In the genomic region with DNA sequence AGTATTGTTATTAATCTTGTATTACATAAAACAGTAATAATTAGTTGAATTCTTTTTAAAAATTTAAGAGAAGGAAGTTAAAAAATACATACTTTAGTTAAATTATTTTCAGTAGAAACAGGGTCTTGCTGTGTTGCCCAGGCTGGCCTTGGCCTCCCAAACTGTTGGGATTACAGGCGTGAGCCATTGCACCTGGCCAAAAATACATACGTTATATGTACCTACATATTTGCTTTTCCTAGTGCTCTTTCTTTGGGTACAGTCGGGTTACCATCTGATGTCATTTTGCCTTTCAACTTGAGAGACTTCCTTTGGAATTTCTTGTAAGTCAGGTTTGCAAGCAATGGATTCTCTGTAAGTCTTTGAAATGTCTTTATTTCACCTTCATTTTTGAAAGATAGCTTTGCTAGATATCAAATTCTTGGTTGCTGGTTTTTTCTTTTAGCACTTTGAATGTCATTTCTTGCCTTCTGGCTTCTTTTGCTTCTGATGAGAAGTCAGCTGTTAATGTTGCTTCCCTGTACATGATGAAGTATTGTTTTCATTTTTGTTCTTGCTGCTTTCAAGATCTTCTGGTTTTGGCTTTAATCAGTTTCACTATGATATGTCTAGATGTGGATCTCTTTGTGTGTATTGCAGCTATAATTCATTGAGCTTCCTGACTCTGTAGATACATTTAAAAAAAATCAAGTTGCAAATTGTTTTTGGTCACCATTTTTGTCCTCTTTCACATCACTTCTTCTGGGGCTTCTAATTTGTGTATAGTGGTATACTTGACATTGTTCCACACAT, we compare ENCODE assay signal across 1 cellular context.
A peak's percentile ranks its signal among the peaks of the same experiment; 100 is the strongest.
TF ChIP-seq lines count a peak whose summit lies in the region.

No MANE protein-coding gene starts in this region.

TF ChIP-seq in GM12878, 131 proteins besides CTCF, POLR2A, EP300 and RAD21 (continued from another document and continues in another):
- TF ChIP-seq, protein P1, sequence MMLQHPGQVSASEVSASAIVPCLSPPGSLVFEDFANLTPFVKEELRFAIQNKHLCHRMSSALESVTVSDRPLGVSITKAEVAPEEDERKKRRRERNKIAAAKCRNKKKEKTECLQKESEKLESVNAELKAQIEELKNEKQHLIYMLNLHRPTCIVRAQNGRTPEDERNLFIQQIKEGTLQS (IDR thresholded peaks at IDR 0.05; ENCODE audit: borderline replicate concordance, extremely low read depth, low read depth, low read length), result no peak
- TF ChIP-seq TBL1XR1 (IDR thresholded peaks at IDR 0.05; ENCODE audit: low read depth, low read length), result no peak
- TF ChIP-seq, protein P2, sequence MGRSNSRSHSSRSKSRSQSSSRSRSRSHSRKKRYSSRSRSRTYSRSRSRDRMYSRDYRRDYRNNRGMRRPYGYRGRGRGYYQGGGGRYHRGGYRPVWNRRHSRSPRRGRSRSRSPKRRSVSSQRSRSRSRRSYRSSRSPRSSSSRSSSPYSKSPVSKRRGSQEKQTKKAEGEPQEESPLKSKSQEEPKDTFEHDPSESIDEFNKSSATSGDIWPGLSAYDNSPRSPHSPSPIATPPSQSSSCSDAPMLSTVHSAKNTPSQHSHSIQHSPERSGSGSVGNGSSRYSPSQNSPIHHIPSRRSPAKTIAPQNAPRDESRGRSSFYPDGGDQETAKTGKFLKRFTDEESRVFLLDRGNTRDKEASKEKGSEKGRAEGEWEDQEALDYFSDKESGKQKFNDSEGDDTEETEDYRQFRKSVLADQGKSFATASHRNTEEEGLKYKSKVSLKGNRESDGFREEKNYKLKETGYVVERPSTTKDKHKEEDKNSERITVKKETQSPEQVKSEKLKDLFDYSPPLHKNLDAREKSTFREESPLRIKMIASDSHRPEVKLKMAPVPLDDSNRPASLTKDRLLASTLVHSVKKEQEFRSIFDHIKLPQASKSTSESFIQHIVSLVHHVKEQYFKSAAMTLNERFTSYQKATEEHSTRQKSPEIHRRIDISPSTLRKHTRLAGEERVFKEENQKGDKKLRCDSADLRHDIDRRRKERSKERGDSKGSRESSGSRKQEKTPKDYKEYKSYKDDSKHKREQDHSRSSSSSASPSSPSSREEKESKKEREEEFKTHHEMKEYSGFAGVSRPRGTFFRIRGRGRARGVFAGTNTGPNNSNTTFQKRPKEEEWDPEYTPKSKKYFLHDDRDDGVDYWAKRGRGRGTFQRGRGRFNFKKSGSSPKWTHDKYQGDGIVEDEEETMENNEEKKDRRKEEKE (IDR thresholded peaks at IDR 0.05), result no peak
- TF ChIP-seq, protein P3, sequence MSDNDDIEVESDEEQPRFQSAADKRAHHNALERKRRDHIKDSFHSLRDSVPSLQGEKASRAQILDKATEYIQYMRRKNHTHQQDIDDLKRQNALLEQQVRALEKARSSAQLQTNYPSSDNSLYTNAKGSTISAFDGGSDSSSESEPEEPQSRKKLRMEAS (IDR thresholded peaks at IDR 0.05; ENCODE audit: low read depth, low read length), result no peak
- TF ChIP-seq, protein P4, sequence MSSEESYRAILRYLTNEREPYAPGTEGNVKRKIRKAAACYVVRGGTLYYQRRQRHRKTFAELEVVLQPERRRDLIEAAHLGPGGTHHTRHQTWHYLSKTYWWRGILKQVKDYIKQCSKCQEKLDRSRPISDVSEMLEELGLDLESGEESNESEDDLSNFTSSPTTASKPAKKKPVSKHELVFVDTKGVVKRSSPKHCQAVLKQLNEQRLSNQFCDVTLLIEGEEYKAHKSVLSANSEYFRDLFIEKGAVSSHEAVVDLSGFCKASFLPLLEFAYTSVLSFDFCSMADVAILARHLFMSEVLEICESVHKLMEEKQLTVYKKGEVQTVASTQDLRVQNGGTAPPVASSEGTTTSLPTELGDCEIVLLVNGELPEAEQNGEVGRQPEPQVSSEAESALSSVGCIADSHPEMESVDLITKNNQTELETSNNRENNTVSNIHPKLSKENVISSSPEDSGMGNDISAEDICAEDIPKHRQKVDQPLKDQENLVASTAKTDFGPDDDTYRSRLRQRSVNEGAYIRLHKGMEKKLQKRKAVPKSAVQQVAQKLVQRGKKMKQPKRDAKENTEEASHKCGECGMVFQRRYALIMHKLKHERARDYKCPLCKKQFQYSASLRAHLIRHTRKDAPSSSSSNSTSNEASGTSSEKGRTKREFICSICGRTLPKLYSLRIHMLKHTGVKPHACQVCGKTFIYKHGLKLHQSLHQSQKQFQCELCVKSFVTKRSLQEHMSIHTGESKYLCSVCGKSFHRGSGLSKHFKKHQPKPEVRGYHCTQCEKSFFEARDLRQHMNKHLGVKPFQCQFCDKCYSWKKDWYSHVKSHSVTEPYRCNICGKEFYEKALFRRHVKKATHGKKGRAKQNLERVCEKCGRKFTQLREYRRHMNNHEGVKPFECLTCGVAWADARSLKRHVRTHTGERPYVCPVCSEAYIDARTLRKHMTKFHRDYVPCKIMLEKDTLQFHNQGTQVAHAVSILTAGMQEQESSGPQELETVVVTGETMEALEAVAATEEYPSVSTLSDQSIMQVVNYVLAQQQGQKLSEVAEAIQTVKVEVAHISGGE (CRISPR knock-in tag; IDR thresholded peaks at IDR 0.05), result no peak
- TF ChIP-seq SREBF2 (IDR thresholded peaks at IDR 0.05; ENCODE audit: low read length), result no peak
- no peak for TF ChIP-seq NRF1 (conservative IDR thresholded peaks at IDR 0.05; ENCODE audit: low read depth, low read length)
- 0 out of 2 replicates have a peak, but pooled peaks have one; percentile 9 for TF ChIP-seq CREM (IDR thresholded peaks at IDR 0.05; ENCODE audit: low read depth)
- no peak for TF ChIP-seq CHD1 (IDR thresholded peaks at IDR 0.05; ENCODE audit: low read depth, low read length)
- no peak for TF ChIP-seq HCFC1 (IDR thresholded peaks at IDR 0.05; ENCODE audit: low read length)
- TF ChIP-seq, protein P5, sequence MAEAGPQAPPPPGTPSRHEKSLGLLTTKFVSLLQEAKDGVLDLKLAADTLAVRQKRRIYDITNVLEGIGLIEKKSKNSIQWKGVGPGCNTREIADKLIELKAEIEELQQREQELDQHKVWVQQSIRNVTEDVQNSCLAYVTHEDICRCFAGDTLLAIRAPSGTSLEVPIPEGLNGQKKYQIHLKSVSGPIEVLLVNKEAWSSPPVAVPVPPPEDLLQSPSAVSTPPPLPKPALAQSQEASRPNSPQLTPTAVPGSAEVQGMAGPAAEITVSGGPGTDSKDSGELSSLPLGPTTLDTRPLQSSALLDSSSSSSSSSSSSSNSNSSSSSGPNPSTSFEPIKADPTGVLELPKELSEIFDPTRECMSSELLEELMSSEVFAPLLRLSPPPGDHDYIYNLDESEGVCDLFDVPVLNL (IDR thresholded peaks at IDR 0.05; ENCODE audit: low read depth, low read length), result no peak
- no peak for TF ChIP-seq POLR2AphosphoS2 (IDR thresholded peaks at IDR 0.05; ENCODE audit: low read depth, low read length)
- no peak for TF ChIP-seq SMAD1 (IDR thresholded peaks at IDR 0.05; ENCODE audit: low read depth, partially characterized antibody)
- no peak; the same call in 1 of the 2 replicates for TF ChIP-seq SMC3 (IDR thresholded peaks at IDR 0.05; ENCODE audit: borderline replicate concordance, low read length)
- TF ChIP-seq, protein P6, sequence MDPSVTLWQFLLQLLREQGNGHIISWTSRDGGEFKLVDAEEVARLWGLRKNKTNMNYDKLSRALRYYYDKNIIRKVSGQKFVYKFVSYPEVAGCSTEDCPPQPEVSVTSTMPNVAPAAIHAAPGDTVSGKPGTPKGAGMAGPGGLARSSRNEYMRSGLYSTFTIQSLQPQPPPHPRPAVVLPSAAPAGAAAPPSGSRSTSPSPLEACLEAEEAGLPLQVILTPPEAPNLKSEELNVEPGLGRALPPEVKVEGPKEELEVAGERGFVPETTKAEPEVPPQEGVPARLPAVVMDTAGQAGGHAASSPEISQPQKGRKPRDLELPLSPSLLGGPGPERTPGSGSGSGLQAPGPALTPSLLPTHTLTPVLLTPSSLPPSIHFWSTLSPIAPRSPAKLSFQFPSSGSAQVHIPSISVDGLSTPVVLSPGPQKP (IDR thresholded peaks at IDR 0.05; ENCODE audit: low read depth, low read length), result no peak
- peak; percentile 35; the same call in 1 of the 2 replicates for TF ChIP-seq ZNF384 (IDR thresholded peaks at IDR 0.05; ENCODE audit: borderline replicate concordance, low read depth, low read length)
- no peak for TF ChIP-seq HDAC2 (IDR thresholded peaks at IDR 0.05)
- TF ChIP-seq, protein P7, sequence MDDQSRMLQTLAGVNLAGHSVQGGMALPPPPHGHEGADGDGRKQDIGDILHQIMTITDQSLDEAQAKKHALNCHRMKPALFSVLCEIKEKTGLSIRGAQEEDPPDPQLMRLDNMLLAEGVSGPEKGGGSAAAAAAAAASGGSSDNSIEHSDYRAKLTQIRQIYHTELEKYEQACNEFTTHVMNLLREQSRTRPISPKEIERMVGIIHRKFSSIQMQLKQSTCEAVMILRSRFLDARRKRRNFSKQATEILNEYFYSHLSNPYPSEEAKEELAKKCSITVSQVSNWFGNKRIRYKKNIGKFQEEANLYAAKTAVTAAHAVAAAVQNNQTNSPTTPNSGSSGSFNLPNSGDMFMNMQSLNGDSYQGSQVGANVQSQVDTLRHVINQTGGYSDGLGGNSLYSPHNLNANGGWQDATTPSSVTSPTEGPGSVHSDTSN (IDR thresholded peaks at IDR 0.05; ENCODE audit: insufficient replicate concordance, low read depth, low read length), result no peak
- TF ChIP-seq CREB1 (IDR thresholded peaks at IDR 0.05; ENCODE audit: low read depth), result no peak
- TF ChIP-seq LARP7 (IDR thresholded peaks at IDR 0.05), result no peak
- TF ChIP-seq, protein P8, sequence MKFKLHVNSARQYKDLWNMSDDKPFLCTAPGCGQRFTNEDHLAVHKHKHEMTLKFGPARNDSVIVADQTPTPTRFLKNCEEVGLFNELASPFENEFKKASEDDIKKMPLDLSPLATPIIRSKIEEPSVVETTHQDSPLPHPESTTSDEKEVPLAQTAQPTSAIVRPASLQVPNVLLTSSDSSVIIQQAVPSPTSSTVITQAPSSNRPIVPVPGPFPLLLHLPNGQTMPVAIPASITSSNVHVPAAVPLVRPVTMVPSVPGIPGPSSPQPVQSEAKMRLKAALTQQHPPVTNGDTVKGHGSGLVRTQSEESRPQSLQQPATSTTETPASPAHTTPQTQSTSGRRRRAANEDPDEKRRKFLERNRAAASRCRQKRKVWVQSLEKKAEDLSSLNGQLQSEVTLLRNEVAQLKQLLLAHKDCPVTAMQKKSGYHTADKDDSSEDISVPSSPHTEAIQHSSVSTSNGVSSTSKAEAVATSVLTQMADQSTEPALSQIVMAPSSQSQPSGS (IDR thresholded peaks at IDR 0.05; ENCODE audit: low read length), result peak; percentile 75; the same call in 1 of the 2 replicates
- no peak for TF ChIP-seq CEBPB (IDR thresholded peaks at IDR 0.05; ENCODE audit: borderline replicate concordance in 1 of 2, low read depth in 2 of 2, low read length in 2 of 2)
- TF ChIP-seq ZNF24 (IDR thresholded peaks at IDR 0.05), result no peak
- TF ChIP-seq NR2C1 (IDR thresholded peaks at IDR 0.05), result no peak
- no peak for TF ChIP-seq RCOR1 (conservative IDR thresholded peaks at IDR 0.05; ENCODE audit: low read depth, low read length)
- TF ChIP-seq MTA2 (IDR thresholded peaks at IDR 0.05; ENCODE audit: low read depth), result peak; percentile 54; the same call in 1 of the 2 replicates
- TF ChIP-seq HDAC6 (IDR thresholded peaks at IDR 0.05; ENCODE audit: unreplicated experiment), result no peak
- no peak for TF ChIP-seq RELA (IDR thresholded peaks at IDR 0.05; ENCODE audit: borderline replicate concordance, partially characterized antibody)
- no peak for TF ChIP-seq EED (IDR thresholded peaks at IDR 0.05; ENCODE audit: low read depth)
- TF ChIP-seq POU2F2 (IDR thresholded peaks at IDR 0.05; ENCODE audit: borderline replicate concordance, low read depth, low read length), result no peak
- no peak for TF ChIP-seq JUND (IDR thresholded peaks at IDR 0.05; ENCODE audit: low read depth, low read length)
- TF ChIP-seq KDM1A (IDR thresholded peaks at IDR 0.05; ENCODE audit: borderline replicate concordance), result no peak
- no peak for TF ChIP-seq BCL11A (IDR thresholded peaks at IDR 0.05; ENCODE audit: low read depth, low read length)
- TF ChIP-seq BRCA1 (IDR thresholded peaks at IDR 0.05; ENCODE audit: low read depth, low read length), result no peak
- TF ChIP-seq CBX5 (IDR thresholded peaks at IDR 0.05; ENCODE audit: low read depth), result peak; percentile 70; the same call in 1 of the 2 replicates
- TF ChIP-seq, protein P9, sequence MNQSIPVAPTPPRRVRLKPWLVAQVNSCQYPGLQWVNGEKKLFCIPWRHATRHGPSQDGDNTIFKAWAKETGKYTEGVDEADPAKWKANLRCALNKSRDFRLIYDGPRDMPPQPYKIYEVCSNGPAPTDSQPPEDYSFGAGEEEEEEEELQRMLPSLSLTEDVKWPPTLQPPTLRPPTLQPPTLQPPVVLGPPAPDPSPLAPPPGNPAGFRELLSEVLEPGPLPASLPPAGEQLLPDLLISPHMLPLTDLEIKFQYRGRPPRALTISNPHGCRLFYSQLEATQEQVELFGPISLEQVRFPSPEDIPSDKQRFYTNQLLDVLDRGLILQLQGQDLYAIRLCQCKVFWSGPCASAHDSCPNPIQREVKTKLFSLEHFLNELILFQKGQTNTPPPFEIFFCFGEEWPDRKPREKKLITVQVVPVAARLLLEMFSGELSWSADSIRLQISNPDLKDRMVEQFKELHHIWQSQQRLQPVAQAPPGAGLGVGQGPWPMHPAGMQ (IDR thresholded peaks at IDR 0.05; ENCODE audit: borderline replicate concordance), result no peak
- no peak for TF ChIP-seq GATAD2B (conservative IDR thresholded peaks at IDR 0.05; ENCODE audit: low read depth)
- no peak for TF ChIP-seq PML (IDR thresholded peaks at IDR 0.05; ENCODE audit: low read length)
- TF ChIP-seq SIX5 (IDR thresholded peaks at IDR 0.05; ENCODE audit: low read depth, low read length, severe bottlenecking), result no peak
- TF ChIP-seq SIN3A (IDR thresholded peaks at IDR 0.05; ENCODE audit: low read depth, low read length), result no peak
- TF ChIP-seq ESRRA (IDR thresholded peaks at IDR 0.05; ENCODE audit: low read length), result no peak
- TF ChIP-seq JUNB (IDR thresholded peaks at IDR 0.05), result peak; percentile 84
- TF ChIP-seq RB1 (IDR thresholded peaks at IDR 0.05; ENCODE audit: borderline replicate concordance), result no peak
- no peak for TF ChIP-seq BACH1 (IDR thresholded peaks at IDR 0.05; ENCODE audit: borderline replicate concordance)
- TF ChIP-seq, protein P10, sequence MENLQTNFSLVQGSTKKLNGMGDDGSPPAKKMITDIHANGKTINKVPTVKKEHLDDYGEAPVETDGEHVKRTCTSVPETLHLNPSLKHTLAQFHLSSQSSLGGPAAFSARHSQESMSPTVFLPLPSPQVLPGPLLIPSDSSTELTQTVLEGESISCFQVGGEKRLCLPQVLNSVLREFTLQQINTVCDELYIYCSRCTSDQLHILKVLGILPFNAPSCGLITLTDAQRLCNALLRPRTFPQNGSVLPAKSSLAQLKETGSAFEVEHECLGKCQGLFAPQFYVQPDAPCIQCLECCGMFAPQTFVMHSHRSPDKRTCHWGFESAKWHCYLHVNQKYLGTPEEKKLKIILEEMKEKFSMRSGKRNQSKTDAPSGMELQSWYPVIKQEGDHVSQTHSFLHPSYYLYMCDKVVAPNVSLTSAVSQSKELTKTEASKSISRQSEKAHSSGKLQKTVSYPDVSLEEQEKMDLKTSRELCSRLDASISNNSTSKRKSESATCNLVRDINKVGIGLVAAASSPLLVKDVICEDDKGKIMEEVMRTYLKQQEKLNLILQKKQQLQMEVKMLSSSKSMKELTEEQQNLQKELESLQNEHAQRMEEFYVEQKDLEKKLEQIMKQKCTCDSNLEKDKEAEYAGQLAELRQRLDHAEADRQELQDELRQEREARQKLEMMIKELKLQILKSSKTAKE (IDR thresholded peaks at IDR 0.05; ENCODE audit: low read depth, poor library complexity, severe bottlenecking), result no peak
- no peak for TF ChIP-seq ZZZ3 (IDR thresholded peaks at IDR 0.05; ENCODE audit: control insufficient read depth, insufficient read length, low read depth)
